2 cellular contexts compared by ENCODE assay signal in the genomic region with DNA sequence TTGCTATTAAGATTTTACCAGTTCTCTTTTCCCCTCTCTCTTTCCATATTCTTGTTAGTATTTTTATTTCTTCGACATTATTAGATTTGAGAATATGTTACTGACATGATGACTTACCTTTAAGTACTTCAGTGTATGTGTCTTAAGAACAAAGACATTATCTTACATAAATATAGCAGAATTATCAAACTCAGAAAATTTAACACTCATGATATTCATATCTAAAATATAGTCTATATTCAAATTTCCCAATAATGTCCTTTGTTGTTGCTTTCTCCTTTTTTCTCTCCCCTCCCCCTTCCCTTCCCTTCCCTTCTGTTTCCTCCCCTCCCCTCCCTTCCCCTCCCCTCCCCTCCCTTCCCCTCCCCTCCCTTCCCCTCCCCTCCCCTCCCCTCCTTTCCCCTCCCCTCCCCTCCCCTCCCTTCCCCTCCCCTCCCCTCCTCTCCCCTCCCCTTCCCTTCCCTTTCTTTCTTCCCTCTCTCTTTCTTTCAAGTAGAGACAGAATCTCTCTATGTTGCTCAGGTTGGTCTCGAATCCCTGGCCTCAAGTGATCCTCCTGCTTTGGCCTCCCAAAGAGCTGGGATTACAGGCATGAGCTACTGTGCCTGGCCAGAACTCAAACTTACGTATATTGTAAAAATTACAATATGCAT.
TF ChIP-seq lines count a peak whose summit lies in the region.

No MANE protein-coding gene starts in this region.

TF ChIP-seq in HepG2, 621 proteins besides CTCF, POLR2A, EP300 and RAD21:
- TF ChIP-seq ZNF616 (CRISPR knock-in tag; IDR thresholded peaks at IDR 0.05; ENCODE audit: low read depth) (no peak), ZNF850 (CRISPR knock-in tag; conservative IDR thresholded peaks at IDR 0.05) (no peak), ZNF180 (CRISPR knock-in tag; IDR thresholded peaks at IDR 0.05; ENCODE audit: borderline replicate concordance, low read depth) (no peak), KDM1A (CRISPR knock-in tag; IDR thresholded peaks at IDR 0.05) (no peak), HNRNPK (IDR thresholded peaks at IDR 0.05; ENCODE audit: low read depth, low read length, poor library complexity, severe bottlenecking) (peak; percentile 99), TEAD3 (CRISPR knock-in tag; optimal IDR thresholded peaks at IDR 0.05; ENCODE audit: borderline replicate concordance) (no peak), DNMT3B (CRISPR knock-in tag; conservative IDR thresholded peaks at IDR 0.05) (no peak), ZNF124 (CRISPR knock-in tag; IDR thresholded peaks at IDR 0.05) (no peak), PCBP1 (IDR thresholded peaks at IDR 0.05; ENCODE audit: borderline replicate concordance, low read depth, low read length) (peak; percentile 95)

TF ChIP-seq in K562, 482 proteins besides CTCF, POLR2A, EP300 and RAD21:
- TF ChIP-seq PCBP1 (IDR thresholded peaks at IDR 0.05; ENCODE audit: low read depth, low read length, poor library complexity, severe bottlenecking), result peak; percentile 99
- no peak for TF ChIP-seq FOXJ3 (CRISPR knock-in tag; IDR thresholded peaks at IDR 0.05)
- TF ChIP-seq PCBP2 (IDR thresholded peaks at IDR 0.05; ENCODE audit: low read depth, low read length, poor library complexity, severe bottlenecking), result peak; percentile 98
- peak; percentile 97 for TF ChIP-seq HNRNPK (IDR thresholded peaks at IDR 0.05; ENCODE audit: low read depth, low read length, poor library complexity, severe bottlenecking)
